ENCODE assay signal across 19 cellular contexts in genomic region chr10:61398730-61399129, GRCh38. TPM values are rescaled to one million over a fixed set of nuclear protein-coding genes. Genes with fewer than 3 reads are reported as not detected.
"Had no signal": no experiment of that assay in that cellular context is flagged by ENCODE, and none has a peak within 500 bp of the region (broad histone marks: within the 10 kb centered on the region; RNA-seq: fewer than 3 reads in every experiment).

No MANE protein-coding gene starts in this region.

- H3K36me3 ChIP-seq: breast epithelium, left ventricle myocardium inferior, neutrophil, right atrium auricular region, tibial artery had no signal

- H3K27ac Mint-ChIP-seq: activated B cell treated with CpG ODN at 0.5 μM for 24 hours; activated CD8-positive, alpha-beta T cell treated with anti-CD3 and anti-CD28 coated beads for 36 hours; stimulated activated naive B cell treated with anti-CD40 and anti-IgM and Interleukin-4, amounts not matched to agents 10 μg/mL and 1 μg/mL and 100 μg/mL, for 72 hours had no signal

- H3K4me1 ChIP-seq: breast epithelium had no signal

- DNase-seq: activated B cell treated with CpG ODN at 0.5 μM for 24 hours; activated CD4-positive, alpha-beta T cell treated with anti-CD3 and anti-CD28 coated beads for 48 hours; activated CD8-positive, alpha-beta memory T cell treated with anti-CD3 and anti-CD28 coated beads, Interleukin-2, amount 50 U/mL, for 4 hours; activated CD8-positive, alpha-beta T cell treated with anti-CD3 and anti-CD28 coated beads for 36 hours; activated naive CD4-positive, alpha-beta T cell; hippocampal formation; left ventricle myocardium inferior; naive thymus-derived CD8-positive, alpha-beta T cell; stimulated activated CD4-positive, alpha-beta T cell treated with anti-CD3 and anti-CD28 coated beads, Interleukin-15, amount 100 ng/mL, for 24 hours; stimulated activated CD4-positive, alpha-beta T cell treated with anti-CD3 and anti-CD28 coated beads, Interleukin-4, amount 100 ng/mL, for 1 hour; stimulated activated naive B cell treated with anti-CD40 and anti-IgM and Interleukin-4, amounts not matched to agents 10 μg/mL and 1 μg/mL and 100 μg/mL, for 72 hours; tibial artery had no signal

- ATAC-seq: activated CD8-positive, alpha-beta T cell treated with anti-CD3 and anti-CD28 coated beads for 36 hours; naive thymus-derived CD8-positive, alpha-beta T cell had no signal

- FAIRE-seq: endometrium, TTC549 had no signal

- H3K27me3 ChIP-seq: breast epithelium, neutrophil, right atrium auricular region, tibial artery had no signal

- H3K9me3 Mint-ChIP-seq: activated B cell treated with CpG ODN at 0.5 μM for 24 hours; naive thymus-derived CD8-positive, alpha-beta T cell had no signal

- H3K27ac ChIP-seq: neutrophil, right atrium auricular region, tibial artery had no signal

- H3K4me3 Mint-ChIP-seq: activated B cell treated with CpG ODN at 0.5 μM for 24 hours; activated CD8-positive, alpha-beta T cell treated with anti-CD3 and anti-CD28 coated beads for 36 hours; stimulated activated naive B cell treated with anti-CD40 and anti-IgM and Interleukin-4, amounts not matched to agents 10 μg/mL and 1 μg/mL and 100 μg/mL, for 72 hours had no signal

- H3K27me3 Mint-ChIP-seq: activated B cell treated with CpG ODN at 0.5 μM for 24 hours; naive thymus-derived CD8-positive, alpha-beta T cell; stimulated activated naive B cell treated with anti-CD40 and anti-IgM and Interleukin-4, amounts not matched to agents 10 μg/mL and 1 μg/mL and 100 μg/mL, for 72 hours had no signal

- H3K4me3 ChIP-seq: left ventricle myocardium inferior, tibial artery had no signal

- H3K9me3 ChIP-seq: breast epithelium, left ventricle myocardium inferior, neutrophil, right atrium auricular region, tibial artery had no signal

RNA-seq across cellular contexts. Expression of gene TMEM26, which starts 54.5 kb away (rescaled TPM):
- total RNA-seq: activated B cell treated with CpG ODN at 0.5 μM for 24 hours; activated CD8-positive, alpha-beta T cell treated with anti-CD3 and anti-CD28 coated beads for 36 hours; naive thymus-derived CD8-positive, alpha-beta T cell; T-helper 2 cell treated with Interferon-gamma antibody and Interleukin-4, amounts not matched to agents 100 ng/mL and 5 ng/mL, for 36 hours had no signal
- polyA plus RNA-seq: keratinocyte; naive thymus-derived CD8-positive, alpha-beta T cell had no signal
